Comparison of ENCODE assay signal across 14 cellular contexts in genomic region chr15:62920569-62921502, GRCh38.
A peak's percentile ranks its signal among the peaks of the same experiment; 100 is the strongest.
DNase-seq lines count a peak whose midpoint lies in the region; ATAC-seq, FAIRE-seq and TF ChIP-seq lines count a peak whose summit lies in the region.
"Had no signal": no experiment of that assay in that cellular context is flagged by ENCODE, and none has a peak within 500 bp of the region (broad histone marks: within the 10 kb centered on the region; RNA-seq: fewer than 3 reads in every experiment).

No MANE protein-coding gene starts in this region.

- DNase-seq in A549 (ENCODE audit: low read depth in 1 of 2, low spot score in 1 of 2) (no peak), Panc1 (ENCODE audit: low read depth, low spot score) (no peak), fibroblast of gingiva (ENCODE audit: low read depth) (peak; percentile 86), neural crest cell (ENCODE audit: low read depth, low spot score) (no peak), NCI-H446 treated with DMSO at 0.1 percent for 48 hours (lab: John Stamatoyannopoulos, UW) (no peak), posterior cingulate gyrus (no peak), cerebellar nuclear complex (lab: John Stamatoyannopoulos, UW) (no peak)
- DNase-seq: activated B cell treated with CpG ODN at 0.5 μM for 24 hours; activated T-cell treated with anti-CD3 and anti-CD28 coated beads, Interleukin-2, amount 50 U/mL, for 24 hours; mesendoderm; NCI-H2227 treated with DMSO at 0.1 percent for 48 hours; SHP77 had no signal

- in situ Hi-C loops in Panc1 (cut with HindIII; ENCODE audit: low pct_unique_long_range_greater_than_20kb, low sequenced_read_pairs): no loop called here

- H3K27ac ChIP-seq in A549: peak overlapping the region; percentile 18 to 64; a peak in 3 of 6 replicates
- H3K27ac ChIP-seq in Panc1 (ENCODE audit: low read length): peak overlapping the region; percentile 3; the same call in 1 of the 2 replicates
- H3K27ac ChIP-seq: KMS-11 had no signal

- POLR2A ChIA-PET in A549 (lab: Yijun Ruan, JAX): no interaction called here
- POLR2A ChIA-PET in Panc1 (lab: Charles Lee): no interaction called here

- BruUV-seq in Panc1 (replicated peaks; lab: Mats Ljungman, UMichigan): no TSS peak

- no peak for TF ChIP-seq POLR2A in A549 (IDR thresholded peaks at IDR 0.05; ENCODE audit: low read length)

- H3K9me3 Mint-ChIP-seq in neural crest cell: peaks cover 2% of the 10 kb centered on the region
- H3K9me3 Mint-ChIP-seq: activated B cell treated with CpG ODN at 0.5 μM for 24 hours; activated T-cell treated with anti-CD3 and anti-CD28 coated beads, Interleukin-2, amount 50 U/mL, for 24 hours had no signal

- intact Hi-C loops in Panc1 (cut with micrococcal nuclease; ENCODE audit: unreplicated experiment): no loop called here
- intact Hi-C loops in posterior cingulate gyrus (cut with DNase I): no loop called here

- no peaks in the 10 kb centered on the region for H3K27me3 ChIP-seq in Panc1 (ENCODE audit: control insufficient read depth, insufficient read depth, low read length)

- H3K36me3 Mint-ChIP-seq in neural crest cell (ENCODE audit: low read depth): no peaks in the 10 kb centered on the region

- H3K27me3 Mint-ChIP-seq in neural crest cell (ENCODE audit: low read depth): no peaks in the 10 kb centered on the region

- TF ChIP-seq RAD21 in A549 (conservative IDR thresholded peaks at IDR 0.05 in 1 of 2, IDR thresholded peaks at IDR 0.05 in 1 of 2): no peak

- no peak for TF ChIP-seq CTCF in A549 (IDR thresholded peaks at IDR 0.05)
- no peak for TF ChIP-seq CTCF in Panc1 (IDR thresholded peaks at IDR 0.05)
- no peak for TF ChIP-seq CTCF in neural crest cell (conservative IDR thresholded peaks at IDR 0.05)

- H3K9me3 ChIP-seq in A549: no peaks in the 10 kb centered on the region
- H3K9me3 ChIP-seq in Panc1 (ENCODE audit: control insufficient read depth, insufficient read depth, low read depth, low read length): no peaks in the 10 kb centered on the region

- no peaks in the 10 kb centered on the region for H3K36me3 ChIP-seq in Panc1 (ENCODE audit: control insufficient read depth, insufficient read depth, low read length)

- no peak for FAIRE-seq in A549 (lab: Jason Lieb, UNC)

- peak overlapping the region; percentile 43 for H3K27ac Mint-ChIP-seq in neural crest cell (ENCODE audit: unreplicated experiment)
- H3K27ac Mint-ChIP-seq: activated B cell treated with CpG ODN at 0.5 μM for 24 hours; activated T-cell treated with anti-CD3 and anti-CD28 coated beads, Interleukin-2, amount 50 U/mL, for 24 hours had no signal

- 80% methylated on average over 3 of the region's 3 CpGs for WGBS in A549 (ENCODE audit: missing lambda C conversion rate)

- H3K4me1 ChIP-seq in A549 (peaks cover 9% of the 10 kb centered on the region; the same call in 2 of the 3 replicates), Panc1 (ENCODE audit: control insufficient read depth, insufficient read depth, low read length) (no peaks in the 10 kb centered on the region)

- no peak overlapping the region for H3K4me2 ChIP-seq in A549
- H3K4me2 ChIP-seq: KMS-11 had no signal

- TF ChIP-seq EP300 in A549 (IDR thresholded peaks at IDR 0.05): no peak

- H3K4me3 Mint-ChIP-seq in neural crest cell: no peak overlapping the region
- H3K4me3 Mint-ChIP-seq: activated B cell treated with CpG ODN at 0.5 μM for 24 hours; activated T-cell treated with anti-CD3 and anti-CD28 coated beads, Interleukin-2, amount 50 U/mL, for 24 hours had no signal

- peaks cover 5% of the 10 kb centered on the region for H3K4me1 Mint-ChIP-seq in neural crest cell
- H3K4me1 Mint-ChIP-seq: activated B cell treated with CpG ODN at 0.5 μM for 24 hours had no signal

- peak in 1 of 2 experiments; percentile 37; a peak in 3 of 6 replicates for ATAC-seq in A549
- no peak for ATAC-seq in Panc1
- ATAC-seq in GM21381 (IDR thresholded peaks at IDR 0.05; ENCODE audit: unreplicated experiment): no peak

- H3K4me3 ChIP-seq in A549 (no peak overlapping the region), Panc1 (ENCODE audit: low read depth in 2 of 2, low read length in 2 of 2) (no peak overlapping the region)

- CTCF ChIA-PET in A549 (lab: Yijun Ruan, JAX): interaction anchor here (0.7 kb wide), 1 partner anchor 127 kb away, joined by 3 read pairs; no protein-coding TSS in a partner anchor
- CTCF ChIA-PET in Panc1 (lab: Charles Lee): no interaction called here

TF ChIP-seq in A549, 52 proteins besides CTCF, POLR2A, EP300 and RAD21:
- TF ChIP-seq POLR2AphosphoS2 (conservative IDR thresholded peaks at IDR 0.05; ENCODE audit: low read length) (no peak), FOXS1 (CRISPR knock-in tag; IDR thresholded peaks at IDR 0.05) (no peak), BCL3 (IDR thresholded peaks at IDR 0.05) (no peak), KDM1A (IDR thresholded peaks at IDR 0.05; ENCODE audit: low read depth) (no peak), RARB (CRISPR knock-in tag; IDR thresholded peaks at IDR 0.05) (no peak), USF2 (IDR thresholded peaks at IDR 0.05) (no peak), SMC3 (IDR thresholded peaks at IDR 0.05) (no peak), CHD4 (IDR thresholded peaks at IDR 0.05; ENCODE audit: borderline replicate concordance) (no peak), ZNF302 (CRISPR knock-in tag; IDR thresholded peaks at IDR 0.05) (no peak), GATA3 (IDR thresholded peaks at IDR 0.05; ENCODE audit: borderline replicate concordance) (no peak), ZSCAN20 (CRISPR knock-in tag; IDR thresholded peaks at IDR 0.05) (no peak), HDAC2 (IDR thresholded peaks at IDR 0.05) (no peak), TP53 (CRISPR knock-in tag; IDR thresholded peaks at IDR 0.05) (no peak), ELK1 (IDR thresholded peaks at IDR 0.05; ENCODE audit: low read depth, low read length) (no peak), HOXB13 (CRISPR knock-in tag; IDR thresholded peaks at IDR 0.05; ENCODE audit: low read depth) (no peak), EHMT2 (IDR thresholded peaks at IDR 0.05; ENCODE audit: low read depth) (no peak)
TF ChIP-seq in A549: peak in this region for 0.
